In genomic region chr5:53503819-53504218, GRCh38 we compare ENCODE assay signal across 27 cellular contexts. TPM values are rescaled to one million over a fixed set of nuclear protein-coding genes. Genes with fewer than 3 reads are reported as not detected.
DNase-seq lines count a peak whose midpoint lies in the region; ATAC-seq, FAIRE-seq and TF ChIP-seq lines count a peak whose summit lies in the region.
"Had no signal": no experiment of that assay in that cellular context is flagged by ENCODE, and none has a peak within 500 bp of the region (broad histone marks: within the 10 kb centered on the region; RNA-seq: fewer than 3 reads in every experiment).

No MANE protein-coding gene starts in this region.

- no peak overlapping the region for H4K8ac ChIP-seq in mesenchymal stem cell (ENCODE audit: low read length)

- TF ChIP-seq CTCF in HepG2 (CRISPR knock-in tag; IDR thresholded peaks at IDR 0.05) (no peak), right lobe of liver (IDR thresholded peaks at IDR 0.05) (no peak), bronchial epithelial cell (IDR thresholded peaks at IDR 0.05; ENCODE audit: insufficient read depth, low read length, severe bottlenecking) (no peak)

- CTCF ChIA-PET in HepG2 (lab: Yijun Ruan, JAX; ENCODE audit: low intra/inter-chr PET ratio, low total read pairs) = no interaction called here

- no peak overlapping the region for H2AK5ac ChIP-seq in mesenchymal stem cell (ENCODE audit: low read length, severe bottlenecking)

- H3K36me3 ChIP-seq in HepG2 (replicated peaks in 1 of 2; ENCODE audit: control insufficient read depth in 1 of 2, insufficient read depth in 2 of 2, low read length in 2 of 2) (no peaks in the 10 kb centered on the region), right lobe of liver (no peaks in the 10 kb centered on the region), bronchial epithelial cell (ENCODE audit: control insufficient read depth, insufficient read depth, low read length) (no peaks in the 10 kb centered on the region), mesenchymal stem cell (ENCODE audit: control insufficient read depth in 1 of 2, insufficient read depth in 2 of 2, low read depth in 1 of 2, low read length in 2 of 2) (no peaks in the 10 kb centered on the region)
- H3K36me3 ChIP-seq: brain microvascular endothelial cell, sigmoid colon had no signal

- H2BK12ac ChIP-seq in mesenchymal stem cell (ENCODE audit: low read length in 2 of 2) = no peak overlapping the region

- H4K20me1 ChIP-seq in HepG2 (ENCODE audit: insufficient read depth, low read length) = no peaks in the 10 kb centered on the region

- no peak overlapping the region for H2BK15ac ChIP-seq in mesenchymal stem cell (ENCODE audit: low read depth, poor library complexity, severe bottlenecking)

- no peak overlapping the region for H2AFZ ChIP-seq in HepG2 (ENCODE audit: low read length)
- no peak overlapping the region for H2AFZ ChIP-seq in mesenchymal stem cell (ENCODE audit: low read depth, low read length)

- H3K4me3 ChIP-seq in HepG2 (replicated peaks in 1 of 3; ENCODE audit: insufficient read depth in 1 of 3, low read depth in 2 of 3, low read length in 3 of 3) (no peak overlapping the region), right lobe of liver (no peak overlapping the region), bronchial epithelial cell (ENCODE audit: low read depth, low read length) (no peak overlapping the region), mesenchymal stem cell (ENCODE audit: insufficient read depth in 1 of 2, low read depth in 1 of 2, low read length in 2 of 2) (no peak overlapping the region)
- H3K4me3 ChIP-seq: GM12878, psoas muscle, sigmoid colon had no signal

- no peak overlapping the region for H3K23ac ChIP-seq in mesenchymal stem cell (ENCODE audit: low read length in 2 of 2)

- no peak overlapping the region for H3K18ac ChIP-seq in mesenchymal stem cell (ENCODE audit: low read depth in 1 of 2, low read length in 2 of 2)

- ATAC-seq in HepG2 = peak; percentile 53
- ATAC-seq in right lobe of liver = no peak
- ATAC-seq in GM21529 (IDR thresholded peaks at IDR 0.05; ENCODE audit: unreplicated experiment) = no peak
- ATAC-seq: activated CD8-positive, alpha-beta T cell treated with anti-CD3 and anti-CD28 coated beads, Interleukin-2, amount 10 ng/mL, durations not matched to agents 7 days and 5 days; GM12878; left lobe of liver had no signal

- no TSS peak for BruUV-seq in HepG2 (replicated peaks; lab: Mats Ljungman, UMichigan)

- H3K79me1 ChIP-seq in mesenchymal stem cell (replicated peaks; ENCODE audit: low read length, poor library complexity, severe bottlenecking) = no peaks in the 10 kb centered on the region

- TF ChIP-seq RAD21 in HepG2 (CRISPR knock-in tag; IDR thresholded peaks at IDR 0.05) = no peak

- H4K91ac ChIP-seq in mesenchymal stem cell (ENCODE audit: low read length) = no peak overlapping the region

- in situ Hi-C loops in HepG2 (cut with HindIII; ENCODE audit: extremely low pct_ligation_motif_present, low pct_unique_long_range_greater_than_20kb) = no loop called here

- intact Hi-C loops in HepG2 (cut with micrococcal nuclease; ENCODE audit: unreplicated experiment) (no loop called here), right lobe of liver (cut with DNase I) (no loop called here)

- H3K14ac ChIP-seq in mesenchymal stem cell (ENCODE audit: low read length in 2 of 2) = no peak overlapping the region

- no peaks in the 10 kb centered on the region for H3K79me2 ChIP-seq in HepG2 (ENCODE audit: insufficient read depth, low read length)

- DNase-seq in HepG2 (ENCODE audit: low spot score) = no peak
- DNase-seq in right lobe of liver = no peak
- DNase-seq in bronchial epithelial cell (ENCODE audit: low read depth) = no peak
- peak; percentile 7 for DNase-seq in mesenchymal stem cell
- no peak for DNase-seq in ecto neural progenitor cell (ENCODE audit: low spot score)
- DNase-seq in HuH-7 (ENCODE audit: low spot score) = no peak
- DNase-seq in NCI-H82 (lab: John Stamatoyannopoulos, UW) = no peak
- DNase-seq: activated CD8-positive, alpha-beta T cell treated with anti-CD3 and anti-CD28 coated beads, Interleukin-2, amount 10 ng/mL, durations not matched to agents 7 days and 5 days; activated naive CD4-positive, alpha-beta T cell treated with anti-CD3 and anti-CD28 coated beads, Interleukin-2, amount 50 U/mL, for 16 hours; amniotic stem cell; brain microvascular endothelial cell; CD4-positive, alpha-beta memory T cell; DMS 273 treated with DMSO at 0.1 percent for 48 hours; EL; H9; Kasumi-1; NCI-H146; psoas muscle; SHP77; sigmoid colon; stimulated activated CD4-positive, alpha-beta T cell treated with anti-CD3 and anti-CD28 coated beads, Interleukin-4, amount 100 ng/mL, for 24 hours; substantia nigra had no signal

- 18% methylated on average over 3 of the region's 3 CpGs for WGBS in HepG2 (ENCODE audit: low lambda C conversion rate)
- WGBS in right lobe of liver (ENCODE audit: insufficient coverage, low coverage, low lambda C conversion rate, missing lambda C conversion rate) = 82% methylated on average over 3 of the region's 3 CpGs
- WGBS in mesenchymal stem cell = 88% methylated on average over 3 of the region's 3 CpGs

- POLR2A ChIA-PET in HepG2 (lab: Yijun Ruan, JAX) = no interaction called here

- H3K4me1 ChIP-seq in HepG2 (ENCODE audit: insufficient read depth, low read length) = peaks cover 10% of the 10 kb centered on the region
- H3K4me1 ChIP-seq in right lobe of liver = peaks cover 0 to 7% (median 3%) of the 10 kb centered on the region in 4 donors
- H3K4me1 ChIP-seq in mesenchymal stem cell (ENCODE audit: control insufficient read depth, insufficient read depth, low read depth, low read length) = no peaks in the 10 kb centered on the region
- H3K4me1 ChIP-seq: psoas muscle, sigmoid colon had no signal

- no peaks in the 10 kb centered on the region for H3K27me3 ChIP-seq in HepG2 (ENCODE audit: control insufficient read depth in 1 of 2, insufficient read depth in 2 of 2, low read length in 2 of 2)
- H3K27me3 ChIP-seq in right lobe of liver = no peaks in the 10 kb centered on the region
- no peaks in the 10 kb centered on the region for H3K27me3 ChIP-seq in bronchial epithelial cell (ENCODE audit: control insufficient read depth, insufficient read depth, low read length)
- H3K27me3 ChIP-seq in mesenchymal stem cell (ENCODE audit: control insufficient read depth in 1 of 2, insufficient read depth in 1 of 2, low read length in 2 of 2) = no peaks in the 10 kb centered on the region
- H3K27me3 ChIP-seq: brain microvascular endothelial cell, sigmoid colon had no signal

- no peak overlapping the region for H3K27ac ChIP-seq in HepG2 (ENCODE audit: extremely low read length, insufficient read depth, low read length)
- H3K27ac ChIP-seq in right lobe of liver = no peak overlapping the region
- H3K27ac ChIP-seq in mesenchymal stem cell (ENCODE audit: low read length, poor library complexity, severe bottlenecking) = no peak overlapping the region
- H3K27ac ChIP-seq: brain microvascular endothelial cell, psoas muscle, sigmoid colon had no signal

- TF ChIP-seq EP300 in HepG2 (IDR thresholded peaks at IDR 0.05; ENCODE audit: low read depth in 2 of 2, low read length in 2 of 2) (no peak), HepG2 (CRISPR knock-in tag; IDR thresholded peaks at IDR 0.05; ENCODE audit: borderline replicate concordance) (no peak)

- H3K9ac ChIP-seq in HepG2 (ENCODE audit: insufficient read depth, low read depth, low read length) (no peak overlapping the region), mesenchymal stem cell (ENCODE audit: low read length) (peak overlapping the region; percentile 34)

- H2BK120ac ChIP-seq in mesenchymal stem cell (ENCODE audit: low read depth, low read length) = no peak overlapping the region

- FAIRE-seq in HepG2 (lab: Jason Lieb, UNC) = no peak
- FAIRE-seq in bronchial epithelial cell (lab: Jason Lieb, UNC) = peak; percentile 83
- FAIRE-seq: endothelial cell of umbilical vein, GM12878, islet of Langerhans had no signal

- H3K9me3 ChIP-seq in HepG2 (ENCODE audit: low read length) (peaks cover 9% of the 10 kb centered on the region), right lobe of liver (no peaks in the 10 kb centered on the region), mesenchymal stem cell (ENCODE audit: control insufficient read depth, low read length) (peaks cover 18% of the 10 kb centered on the region)
- H3K9me3 ChIP-seq: psoas muscle had no signal

- H2BK5ac ChIP-seq in mesenchymal stem cell (ENCODE audit: low read depth, low read length, poor library complexity, severe bottlenecking) = no peak overlapping the region

- H3K4me2 ChIP-seq in HepG2 (ENCODE audit: low read depth, low read length) (no peak overlapping the region), mesenchymal stem cell (ENCODE audit: low read length, poor library complexity, severe bottlenecking) (no peak overlapping the region)

- TF ChIP-seq POLR2A in HepG2 (IDR thresholded peaks at IDR 0.05; ENCODE audit: insufficient read depth in 1 of 2, low read depth in 2 of 2, low read length in 2 of 2) (no peak), right lobe of liver (IDR thresholded peaks at IDR 0.05) (no peak)

- no peak overlapping the region for H3K4ac ChIP-seq in mesenchymal stem cell (ENCODE audit: low read depth in 1 of 2, low read length in 2 of 2)

RNA-seq across cellular contexts. Expression of gene FST, which starts 23.4 kb away (rescaled TPM):
- total RNA-seq in HepG2 (2016; rRNA removed; fragmentation: Illumina TruSeq; extraction: Trizol) = 21.2 and 38.6 TPM in 2 replicates
- 18.7 and 19.2 TPM in 2 replicates for total RNA-seq in HepG2 (2016; cell fraction: cytosol; rRNA removed; fragmentation: Illumina TruSeq; extraction: Trizol; ENCODE audit: low read depth)
- total RNA-seq in HepG2 (2016; cell fraction: insoluble cytoplasmic fraction; rRNA removed; fragmentation: Illumina TruSeq; extraction: Trizol) = 18.4 and 42.7 TPM in 2 replicates
- 25.9 and 27.5 TPM in 2 replicates for total RNA-seq in HepG2 (2016; cell fraction: membrane; rRNA removed; fragmentation: Illumina TruSeq; extraction: Trizol)
- 50.2 and 51.1 TPM in 2 replicates for total RNA-seq in HepG2 (2016; cell fraction: nucleus; rRNA removed; fragmentation: Illumina TruSeq; extraction: Trizol)
- 136 and 141 TPM in 2 replicates for polyA plus RNA-seq in HepG2 (2011; rRNA removed)
- polyA plus RNA-seq in HepG2 (2011; cell fraction: cytosol; rRNA removed) = 76.2 and 118 TPM in 2 replicates
- polyA plus RNA-seq in HepG2 (2011; cell fraction: nucleus; rRNA removed) = 165 and 188 TPM in 2 replicates
- 255 and 298 TPM in 2 replicates for polyA plus RNA-seq in HepG2 (2012)
- 25.3 and 25.6 TPM in 2 replicates for polyA plus RNA-seq in HepG2 (2016; cell fraction: cytosol; fragmentation: Illumina TruSeq; extraction: Trizol; ENCODE audit: low read depth)
- 21.2 and 23.0 TPM in 2 replicates for polyA plus RNA-seq in HepG2 (2016; cell fraction: insoluble cytoplasmic fraction; fragmentation: Illumina TruSeq; extraction: Trizol; ENCODE audit: low read depth)
- 20.2 and 27.0 TPM in 2 replicates for polyA plus RNA-seq in HepG2 (2016; cell fraction: membrane; fragmentation: Illumina TruSeq; extraction: Trizol; ENCODE audit: low read depth)
- polyA plus RNA-seq in HepG2 (2016; cell fraction: nucleus; fragmentation: Illumina TruSeq; extraction: Trizol; ENCODE audit: insufficient read depth, low read depth) = 94.2 and 108 TPM in 2 replicates
- polyA minus RNA-seq in HepG2 (2011; rRNA and poly(A)+ RNA removed; ENCODE audit: low replicate concordance) = 0.61 and 57.6 TPM in 2 replicates
- polyA minus RNA-seq in HepG2 (2011; cell fraction: cytosol; rRNA and poly(A)+ RNA removed) = 48.9 and 60.8 TPM in 2 replicates
- 70.6 and 93.7 TPM in 2 replicates for polyA minus RNA-seq in HepG2 (2011; cell fraction: nucleus; rRNA and poly(A)+ RNA removed)
- 10 to 100 TPM; 13.1 to 28.2 (median 15.3) TPM for total RNA-seq in right lobe of liver
- total RNA-seq in bronchial epithelial cell = 12.8 and 85.0 TPM in 2 replicates
- polyA plus RNA-seq in mesenchymal stem cell (2013, experiment 1 of 2) = 7.0 TPM
- 8.1 TPM for polyA plus RNA-seq in mesenchymal stem cell (2013, experiment 2 of 2)
- total RNA-seq: activated CD8-positive, alpha-beta T cell treated with anti-CD3 and anti-CD28 coated beads, Interleukin-2, amount 10 ng/mL, durations not matched to agents 7 days and 5 days had no signal
- polyA plus RNA-seq: GM12878 had no signal

RNA-seq across cellular contexts. Expression of gene NDUFS4, which starts 56.6 kb away (rescaled TPM):
- total RNA-seq in HepG2 (2016; rRNA removed; fragmentation: Illumina TruSeq; extraction: Trizol) (121 and 146 TPM in 2 replicates), right lobe of liver (10 to 100 TPM; 44.3 to 69.4 (median 48.8) TPM), bronchial epithelial cell (163 and 164 TPM in 2 replicates)
- 24.4 and 24.9 TPM in 2 replicates for total RNA-seq in HepG2 (2016; cell fraction: cytosol; rRNA removed; fragmentation: Illumina TruSeq; extraction: Trizol; ENCODE audit: low read depth)
- 122 and 152 TPM in 2 replicates for total RNA-seq in HepG2 (2016; cell fraction: insoluble cytoplasmic fraction; rRNA removed; fragmentation: Illumina TruSeq; extraction: Trizol)
- 28.1 and 36.2 TPM in 2 replicates for total RNA-seq in HepG2 (2016; cell fraction: membrane; rRNA removed; fragmentation: Illumina TruSeq; extraction: Trizol)
- 59.0 and 64.3 TPM in 2 replicates for total RNA-seq in HepG2 (2016; cell fraction: nucleus; rRNA removed; fragmentation: Illumina TruSeq; extraction: Trizol)
- 114 and 126 TPM in 2 replicates for polyA plus RNA-seq in HepG2 (2011; rRNA removed)
- polyA plus RNA-seq in HepG2 (2011; cell fraction: cytosol; rRNA removed) = 87.4 and 118 TPM in 2 replicates
- polyA plus RNA-seq in HepG2 (2011; cell fraction: nucleus; rRNA removed) = 20.5 and 26.0 TPM in 2 replicates
- 79.6 and 109 TPM in 2 replicates for polyA plus RNA-seq in HepG2 (2012)
- 24.3 and 26.4 TPM in 2 replicates for polyA plus RNA-seq in HepG2 (2016; cell fraction: cytosol; fragmentation: Illumina TruSeq; extraction: Trizol; ENCODE audit: low read depth)
- 125 and 147 TPM in 2 replicates for polyA plus RNA-seq in HepG2 (2016; cell fraction: insoluble cytoplasmic fraction; fragmentation: Illumina TruSeq; extraction: Trizol; ENCODE audit: low read depth)
- 27.9 and 33.2 TPM in 2 replicates for polyA plus RNA-seq in HepG2 (2016; cell fraction: membrane; fragmentation: Illumina TruSeq; extraction: Trizol; ENCODE audit: low read depth)
- polyA plus RNA-seq in HepG2 (2016; cell fraction: nucleus; fragmentation: Illumina TruSeq; extraction: Trizol; ENCODE audit: insufficient read depth, low read depth) = 59.1 and 68.2 TPM in 2 replicates
- polyA minus RNA-seq in HepG2 (2011; rRNA and poly(A)+ RNA removed; ENCODE audit: low replicate concordance) = 29.4 and 34.1 TPM in 2 replicates
- 42.1 and 42.3 TPM in 2 replicates for polyA minus RNA-seq in HepG2 (2011; cell fraction: cytosol; rRNA and poly(A)+ RNA removed)
- polyA minus RNA-seq in HepG2 (2011; cell fraction: nucleus; rRNA and poly(A)+ RNA removed) = 36.9 and 59.1 TPM in 2 replicates
- polyA plus RNA-seq in mesenchymal stem cell (2013, experiment 1 of 2) = 63.6 TPM
- 60.5 TPM for polyA plus RNA-seq in mesenchymal stem cell (2013, experiment 2 of 2)
